1 cellular context compared by ENCODE assay signal in the genomic region with DNA sequence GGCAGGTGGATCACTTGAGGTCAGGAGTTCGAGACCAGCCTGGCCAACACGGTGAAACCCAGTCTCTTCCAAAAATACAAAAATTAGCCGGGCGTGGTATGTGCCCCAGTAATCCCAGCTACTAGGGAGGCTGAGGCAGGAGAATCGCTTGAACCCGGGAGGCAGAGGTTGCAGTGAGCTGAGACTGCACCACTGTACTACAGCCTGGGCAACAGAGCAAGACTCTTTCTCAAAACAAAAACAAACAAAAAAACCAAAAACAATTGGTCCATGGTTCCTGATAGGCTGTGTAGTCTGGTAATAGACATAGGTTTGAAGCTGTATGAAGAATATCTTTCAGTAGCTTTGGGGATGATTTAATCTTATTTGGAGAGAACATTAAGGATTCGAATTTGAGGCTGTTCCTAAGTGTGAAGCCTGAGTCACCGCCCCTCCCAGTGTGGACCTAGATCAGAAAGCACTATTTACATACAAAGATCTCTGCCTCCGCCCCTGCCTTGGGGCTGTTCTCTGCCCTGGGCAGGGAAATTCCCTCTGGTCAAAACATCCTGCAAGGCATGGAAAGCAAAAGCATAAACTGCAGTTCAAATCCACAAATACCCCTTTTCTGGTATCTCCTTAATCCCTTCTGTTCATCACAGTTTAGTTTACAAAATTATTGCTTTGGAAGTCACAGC.
TF ChIP-seq lines count a peak whose summit lies in the region.

No MANE protein-coding gene starts in this region.

TF ChIP-seq in GM12878, 131 proteins besides CTCF, POLR2A, EP300 and RAD21 (continued from another document):
- TF ChIP-seq, protein P1, sequence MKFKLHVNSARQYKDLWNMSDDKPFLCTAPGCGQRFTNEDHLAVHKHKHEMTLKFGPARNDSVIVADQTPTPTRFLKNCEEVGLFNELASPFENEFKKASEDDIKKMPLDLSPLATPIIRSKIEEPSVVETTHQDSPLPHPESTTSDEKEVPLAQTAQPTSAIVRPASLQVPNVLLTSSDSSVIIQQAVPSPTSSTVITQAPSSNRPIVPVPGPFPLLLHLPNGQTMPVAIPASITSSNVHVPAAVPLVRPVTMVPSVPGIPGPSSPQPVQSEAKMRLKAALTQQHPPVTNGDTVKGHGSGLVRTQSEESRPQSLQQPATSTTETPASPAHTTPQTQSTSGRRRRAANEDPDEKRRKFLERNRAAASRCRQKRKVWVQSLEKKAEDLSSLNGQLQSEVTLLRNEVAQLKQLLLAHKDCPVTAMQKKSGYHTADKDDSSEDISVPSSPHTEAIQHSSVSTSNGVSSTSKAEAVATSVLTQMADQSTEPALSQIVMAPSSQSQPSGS (IDR thresholded peaks at IDR 0.05; ENCODE audit: low read length): peak; percentile 40; the same call in 1 of the 2 replicates
- TF ChIP-seq NBN (IDR thresholded peaks at IDR 0.05) (no peak), NR2C2 (IDR thresholded peaks at IDR 0.05; ENCODE audit: borderline replicate concordance, control insufficient read depth, insufficient read length, low read depth) (no peak), MTA2 (IDR thresholded peaks at IDR 0.05; ENCODE audit: low read depth) (no peak), ESRRA (IDR thresholded peaks at IDR 0.05; ENCODE audit: low read length) (no peak), CBX5 (IDR thresholded peaks at IDR 0.05; ENCODE audit: low read depth) (no peak), EED (IDR thresholded peaks at IDR 0.05; ENCODE audit: low read depth) (peak; percentile 72), ZBED1 (IDR thresholded peaks at IDR 0.05; ENCODE audit: borderline replicate concordance) (peak; percentile 46; the same call in 1 of the 2 replicates), EGR1 (IDR thresholded peaks at IDR 0.05; ENCODE audit: borderline replicate concordance in 1 of 2, low read depth in 2 of 2, low read length in 2 of 2) (no peak), POLR2AphosphoS5 (IDR thresholded peaks at IDR 0.05; ENCODE audit: low read length) (no peak), LARP7 (IDR thresholded peaks at IDR 0.05) (no peak), FOXK2 (IDR thresholded peaks at IDR 0.05) (no peak), TCF3 (IDR thresholded peaks at IDR 0.05; ENCODE audit: borderline replicate concordance, insufficient read depth, low read depth, low read length) (no peak), SUZ12 (IDR thresholded peaks at IDR 0.05; ENCODE audit: unreplicated experiment) (no peak), SMAD1 (IDR thresholded peaks at IDR 0.05; ENCODE audit: low read depth, partially characterized antibody) (no peak), STAT3 (IDR thresholded peaks at IDR 0.05; ENCODE audit: low read depth, low read length) (no peak), ZNF217 (IDR thresholded peaks at IDR 0.05) (peak; percentile 55), RUNX3 (IDR thresholded peaks at IDR 0.05; ENCODE audit: low read length) (peak; percentile 80), CBFB (IDR thresholded peaks at IDR 0.05; ENCODE audit: low read depth) (0 out of 2 replicates have a peak, but pooled peaks have one; percentile 41), CHD4 (IDR thresholded peaks at IDR 0.05) (no peak), TARDBP (IDR thresholded peaks at IDR 0.05; ENCODE audit: borderline replicate concordance) (no peak)
- TF ChIP-seq, protein P2, sequence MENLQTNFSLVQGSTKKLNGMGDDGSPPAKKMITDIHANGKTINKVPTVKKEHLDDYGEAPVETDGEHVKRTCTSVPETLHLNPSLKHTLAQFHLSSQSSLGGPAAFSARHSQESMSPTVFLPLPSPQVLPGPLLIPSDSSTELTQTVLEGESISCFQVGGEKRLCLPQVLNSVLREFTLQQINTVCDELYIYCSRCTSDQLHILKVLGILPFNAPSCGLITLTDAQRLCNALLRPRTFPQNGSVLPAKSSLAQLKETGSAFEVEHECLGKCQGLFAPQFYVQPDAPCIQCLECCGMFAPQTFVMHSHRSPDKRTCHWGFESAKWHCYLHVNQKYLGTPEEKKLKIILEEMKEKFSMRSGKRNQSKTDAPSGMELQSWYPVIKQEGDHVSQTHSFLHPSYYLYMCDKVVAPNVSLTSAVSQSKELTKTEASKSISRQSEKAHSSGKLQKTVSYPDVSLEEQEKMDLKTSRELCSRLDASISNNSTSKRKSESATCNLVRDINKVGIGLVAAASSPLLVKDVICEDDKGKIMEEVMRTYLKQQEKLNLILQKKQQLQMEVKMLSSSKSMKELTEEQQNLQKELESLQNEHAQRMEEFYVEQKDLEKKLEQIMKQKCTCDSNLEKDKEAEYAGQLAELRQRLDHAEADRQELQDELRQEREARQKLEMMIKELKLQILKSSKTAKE (IDR thresholded peaks at IDR 0.05; ENCODE audit: low read depth, poor library complexity, severe bottlenecking): peak; percentile 58
- TF ChIP-seq, protein P3, sequence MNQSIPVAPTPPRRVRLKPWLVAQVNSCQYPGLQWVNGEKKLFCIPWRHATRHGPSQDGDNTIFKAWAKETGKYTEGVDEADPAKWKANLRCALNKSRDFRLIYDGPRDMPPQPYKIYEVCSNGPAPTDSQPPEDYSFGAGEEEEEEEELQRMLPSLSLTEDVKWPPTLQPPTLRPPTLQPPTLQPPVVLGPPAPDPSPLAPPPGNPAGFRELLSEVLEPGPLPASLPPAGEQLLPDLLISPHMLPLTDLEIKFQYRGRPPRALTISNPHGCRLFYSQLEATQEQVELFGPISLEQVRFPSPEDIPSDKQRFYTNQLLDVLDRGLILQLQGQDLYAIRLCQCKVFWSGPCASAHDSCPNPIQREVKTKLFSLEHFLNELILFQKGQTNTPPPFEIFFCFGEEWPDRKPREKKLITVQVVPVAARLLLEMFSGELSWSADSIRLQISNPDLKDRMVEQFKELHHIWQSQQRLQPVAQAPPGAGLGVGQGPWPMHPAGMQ (IDR thresholded peaks at IDR 0.05; ENCODE audit: borderline replicate concordance): no peak
TF ChIP-seq in GM12878: peak in this region for 23.
